Comparison of ENCODE assay signal across 19 cellular contexts in the genomic region with DNA sequence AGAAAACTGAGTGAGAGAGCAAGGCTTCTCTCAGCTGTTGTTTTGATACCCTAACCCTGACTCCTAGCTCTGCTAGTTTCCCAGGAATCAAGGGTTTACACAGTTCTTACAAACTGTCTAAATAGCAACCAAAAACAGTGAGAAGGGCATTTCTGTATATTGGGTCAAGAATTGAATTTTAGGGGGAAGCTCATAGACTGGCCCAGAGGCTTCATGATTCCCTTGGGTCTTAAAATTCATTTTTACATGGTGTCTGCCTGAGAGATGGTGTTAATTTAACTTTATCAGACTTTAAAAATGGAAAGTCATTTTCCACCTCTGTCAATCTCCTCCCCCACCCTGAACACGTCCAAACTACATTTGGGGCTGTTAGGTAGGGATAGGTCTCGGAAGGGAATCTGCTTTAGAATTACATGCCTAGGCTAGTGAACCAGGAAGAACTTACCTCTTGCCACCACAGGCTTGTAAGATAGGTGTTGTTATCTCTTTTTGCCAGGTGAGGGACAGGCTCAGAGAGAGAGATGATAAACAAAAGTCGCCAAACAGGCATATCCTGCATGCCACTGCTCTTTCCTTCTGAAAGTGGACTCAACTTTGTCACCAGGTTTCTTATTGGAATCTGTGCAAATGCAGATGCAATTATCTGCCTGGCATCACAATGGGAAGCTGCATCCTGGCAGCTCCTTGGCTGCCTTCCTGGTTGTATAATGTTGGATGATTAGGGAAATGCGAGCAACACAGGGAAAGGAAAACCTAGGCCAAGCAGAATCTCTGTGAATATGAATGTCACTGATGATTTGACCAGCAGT. TPM values are rescaled to one million over a fixed set of nuclear protein-coding genes. Genes with fewer than 3 reads are reported as not detected.
DNase-seq lines count a peak whose midpoint lies in the region; ATAC-seq, FAIRE-seq and TF ChIP-seq lines count a peak whose summit lies in the region.
"Had no signal": no experiment of that assay in that cellular context is flagged by ENCODE, and none has a peak within 500 bp of the region (broad histone marks: within the 10 kb centered on the region; RNA-seq: fewer than 3 reads in every experiment).

No MANE protein-coding gene starts in this region.

- H3K27ac ChIP-seq in HCT116 (ENCODE audit: low read depth, low read length) (no peak overlapping the region), esophagus squamous epithelium (peak overlapping the region; percentile 4 to 69 (median 20)), gastrocnemius medialis (peak overlapping the region; percentile 39 to 92 (median 89)), A673 (ENCODE audit: low read depth, low read length, poor library complexity, severe bottlenecking) (no peak overlapping the region)
- H3K27ac ChIP-seq: thyroid gland had no signal

- no peaks in the 10 kb centered on the region for H3K9me3 Mint-ChIP-seq in WTC11
- H3K9me3 Mint-ChIP-seq: natural killer cell had no signal

- peaks cover 24% of the 10 kb centered on the region for H3K4me1 Mint-ChIP-seq in WTC11

- H3K9me3 ChIP-seq in HCT116 (ENCODE audit: control insufficient read depth in 1 of 2, insufficient read depth in 1 of 2, low read depth in 1 of 2, low read length in 2 of 2) (no peaks in the 10 kb centered on the region), esophagus squamous epithelium (no peaks in the 10 kb centered on the region), gastrocnemius medialis (no peaks in the 10 kb centered on the region), A673 (ENCODE audit: low read depth, low read length, poor library complexity, severe bottlenecking) (no peaks in the 10 kb centered on the region)
- H3K9me3 ChIP-seq: thyroid gland had no signal

- peak overlapping the region; percentile 6 for H3K4me2 ChIP-seq in HCT116 (ENCODE audit: low read length)

- H3K9ac ChIP-seq in HCT116 (ENCODE audit: low read length) = no peak overlapping the region

- peaks cover 32 to 66% of the 10 kb centered on the region in 2 experiments for H3K4me1 ChIP-seq in HCT116 (ENCODE audit: control insufficient read depth in 1 of 2, insufficient read depth in 2 of 2, low read length in 2 of 2)
- H3K4me1 ChIP-seq in esophagus squamous epithelium = peaks cover 22 to 76% (median 36%) of the 10 kb centered on the region in 3 donors
- H3K4me1 ChIP-seq in gastrocnemius medialis = peaks cover 42 to 45% of the 10 kb centered on the region in 2 donors
- H3K4me1 ChIP-seq in A673 (ENCODE audit: insufficient read depth, low read length, poor library complexity, severe bottlenecking) = peaks cover 19% of the 10 kb centered on the region

- H3K36me3 ChIP-seq in HCT116 (ENCODE audit: control insufficient read depth in 1 of 2, insufficient read depth in 2 of 2, low read length in 2 of 2) (peaks cover 0 to 2% of the 10 kb centered on the region in 2 experiments; a peak in 2 of 4 replicates), esophagus squamous epithelium (peaks cover 0 to 10% (median 0%) of the 10 kb centered on the region in 3 donors), gastrocnemius medialis (no peaks in the 10 kb centered on the region), A673 (ENCODE audit: insufficient read depth, low read length, poor library complexity, severe bottlenecking) (peaks cover 4% of the 10 kb centered on the region)
- H3K36me3 ChIP-seq: thyroid gland had no signal

- H3K4me3 Mint-ChIP-seq in WTC11 = no peak overlapping the region
- H3K4me3 Mint-ChIP-seq: B cell, natural killer cell had no signal

- POLR2A ChIA-PET in HCT116 (lab: Charles Lee) = no interaction called here
- POLR2A ChIA-PET in WTC11 (lab: Charles Lee) = interaction anchor here (0.7 kb wide), 1 partner anchor 268 kb away, joined by 4 read pairs; no protein-coding TSS in a partner anchor
- POLR2A ChIA-PET in A673 (lab: Charles Lee; ENCODE audit: low non-redundant PET) = no interaction called here

- TF ChIP-seq POLR2A in HCT116 (IDR thresholded peaks at IDR 0.05; ENCODE audit: borderline replicate concordance, extremely low read depth, insufficient read depth, insufficient read length) (no peak), esophagus squamous epithelium (IDR thresholded peaks at IDR 0.05) (no peak), gastrocnemius medialis (IDR thresholded peaks at IDR 0.05) (no peak)

- H4K20me1 ChIP-seq in HCT116 (ENCODE audit: insufficient read depth) = no peaks in the 10 kb centered on the region

- H3K27me3 ChIP-seq in HCT116 (ENCODE audit: insufficient read depth, low read length) (no peaks in the 10 kb centered on the region), esophagus squamous epithelium (no peaks in the 10 kb centered on the region), gastrocnemius medialis (no peaks in the 10 kb centered on the region), A673 (replicated peaks; ENCODE audit: insufficient read depth, low read depth, low read length, poor library complexity) (no peaks in the 10 kb centered on the region)
- H3K27me3 ChIP-seq: thyroid gland had no signal

- CTCF ChIA-PET in HCT116 (lab: Charles Lee) (interaction anchor here (1.8 kb wide), 1 partner anchor 9 kb away, joined by 8 read pairs; no protein-coding TSS in a partner anchor), WTC11 (lab: Charles Lee) (interaction anchor here (0.6 to 1.3 kb wide), 6 partner anchors 9 to 353 kb away, joined by 3 to 9 read pairs (median 3); no protein-coding TSS in a partner anchor), A673 (lab: Charles Lee) (no interaction called here)

- no peak for TF ChIP-seq RAD21 in HCT116 (IDR thresholded peaks at IDR 0.05; ENCODE audit: low read depth)

- 29 to 53% methylated on average over 4 of the region's 4 CpGs for WGBS in esophagus squamous epithelium, 2 donors

- DNase-seq in HCT116 (ENCODE audit: low read depth, low spot score) = no peak
- no peak for DNase-seq in WTC11 (ENCODE audit: low spot score)
- DNase-seq in esophagus squamous epithelium (lab: John Stamatoyannopoulos, UW) = no peak
- DNase-seq in gastrocnemius medialis = no peak
- no peak for DNase-seq in D721Med (ENCODE audit: insufficient read length, low spot score)
- DNase-seq in A673 (ENCODE audit: low spot score) = no peak
- no peak for DNase-seq in COR-L47 (lab: John Stamatoyannopoulos, UW)
- DNase-seq in OCI-M1 (lab: John Stamatoyannopoulos, UW) = no peak
- DNase-seq: activated CD4-positive, CD25-positive, alpha-beta regulatory T cell; DMS153; glutamatergic neuron; natural killer cell; NCI-H1105 treated with DMSO at 0.1 percent for 48 hours; NCI-H2171; stimulated activated CD4-positive, alpha-beta T cell treated with anti-CD3 and anti-CD28 coated beads, Interleukin-12 subunit alpha, Interleukin-12 subunit beta, amount 100 ng/mL, for 4 hours; thyroid gland had no signal

- no peak for ATAC-seq in HCT116
- no peak for ATAC-seq in WTC11
- ATAC-seq in gastrocnemius medialis = no peak
- ATAC-seq: natural killer cell had no signal

- BruUV-seq in HCT116 (replicated peaks; lab: Mats Ljungman, UMichigan) (no TSS peak), A673 (replicated peaks; lab: Mats Ljungman, UMichigan) (no TSS peak)

- peaks cover 76% of the 10 kb centered on the region for H3K79me2 ChIP-seq in HCT116 (ENCODE audit: insufficient read depth, low read length)

- peak overlapping the region; percentile 64 for H3K27ac Mint-ChIP-seq in WTC11
- H3K27ac Mint-ChIP-seq: B cell, natural killer cell had no signal

- TF ChIP-seq CTCF in HCT116 (IDR thresholded peaks at IDR 0.05 in 2 of 3, conservative IDR thresholded peaks at IDR 0.05 in 1 of 3; ENCODE audit: borderline replicate concordance in 1 of 3, insufficient read depth in 1 of 3, low read depth in 2 of 3, low read length in 2 of 3) (no peak; a peak in 1 of 6 replicates), WTC11 (IDR thresholded peaks at IDR 0.05) (no peak), esophagus squamous epithelium (IDR thresholded peaks at IDR 0.05) (peak in 1 of 6 experiments; percentile 13), gastrocnemius medialis (IDR thresholded peaks at IDR 0.05 in 4 of 5, conservative IDR thresholded peaks at IDR 0.05 in 1 of 5) (no peak), D721Med (IDR thresholded peaks at IDR 0.05; ENCODE audit: insufficient read depth, missing control alignments) (no peak), A673 (conservative IDR thresholded peaks at IDR 0.05; ENCODE audit: low read depth, low read length) (no peak)

- H3K36me3 Mint-ChIP-seq in WTC11 = no peaks in the 10 kb centered on the region
- H3K36me3 Mint-ChIP-seq: natural killer cell had no signal

- 0 out of 2 replicates have a peak, but pooled peaks cover 5% of the 10 kb centered on the region for H3K27me3 Mint-ChIP-seq in WTC11 (ENCODE audit: low read depth)
- H3K27me3 Mint-ChIP-seq: B cell had no signal

- RAD21 ChIA-PET in HCT116 (lab: Charles Lee; ENCODE audit: low non-redundant PET in 1 of 2, low total read pairs in 2 of 2, uncharacterized antibody in 2 of 2, unreplicated experiment in 2 of 2) = no interaction called here

- H2AFZ ChIP-seq in HCT116 (ENCODE audit: low read depth, low read length, poor library complexity, severe bottlenecking) = no peak overlapping the region

- no peaks in the 10 kb centered on the region for H3K9me2 ChIP-seq in HCT116 (ENCODE audit: insufficient read depth)

- intact Hi-C loops in HCT116 (cut with micrococcal nuclease) (no loop called here), esophagus squamous epithelium (cut with DNase I) (no loop called here), gastrocnemius medialis (cut with DNase I; ENCODE audit: low total_unique reads) (no loop called here), A673 (cut with micrococcal nuclease; ENCODE audit: unreplicated experiment) (no loop called here)

- FAIRE-seq in D721Med (lab: Jason Lieb, UNC) = no peak
- FAIRE-seq: colon had no signal

- in situ Hi-C loops in gastrocnemius medialis (cut with MboI; ENCODE audit: low sequenced_read_pairs in 4 of 4) = no loop called here

- H3K4me3 ChIP-seq in HCT116 (replicated peaks in 1 of 2; ENCODE audit: low read depth in 1 of 2, low read length in 2 of 2) (no peak overlapping the region), esophagus squamous epithelium (no peak overlapping the region), gastrocnemius medialis (no peak overlapping the region), A673 (ENCODE audit: low read depth, low read length, poor library complexity, severe bottlenecking) (no peak overlapping the region)
- H3K4me3 ChIP-seq: lung, thyroid gland had no signal

RNA-seq across cellular contexts. Expression of gene PHAF1, which starts 3.1 kb away (rescaled TPM):
- 19.2 TPM for total RNA-seq in HCT116 (2021; ENCODE audit: unreplicated experiment)
- polyA plus RNA-seq in HCT116 (2012) = 17.3 and 19.0 TPM in 2 replicates
- total RNA-seq in WTC11 (2021) = 16.9 to 18.8 TPM (median 17.4 TPM) in 3 replicates
- 10 to 100 TPM; 14.2 to 22.5 (median 19.3) TPM for total RNA-seq in esophagus squamous epithelium
- 10 to 100 TPM; 23.3 to 63.4 (median 48.9) TPM for total RNA-seq in gastrocnemius medialis
- total RNA-seq in A673 (2021) = 23.2 and 23.5 TPM in 2 replicates

RNA-seq across cellular contexts. Expression of gene B3GNT9, which starts 38.0 kb away (rescaled TPM):
- 3.8 TPM for total RNA-seq in HCT116 (2021; ENCODE audit: unreplicated experiment)
- polyA plus RNA-seq in HCT116 (2012) = 2.5 and 2.7 TPM in 2 replicates
- total RNA-seq in WTC11 (2021) = 6.4 to 7.8 TPM (median 7.6 TPM) in 3 replicates
- total RNA-seq in esophagus squamous epithelium = 10 to 100 TPM in 2 of 4 donors, 1 to 10 TPM in 2; 4.1 to 13.1 (median 8.4) TPM
- 1 to 10 TPM; 1.5 to 3.1 (median 2.6) TPM for total RNA-seq in gastrocnemius medialis
- 11.5 and 13.8 TPM in 2 replicates for total RNA-seq in A673 (2021)

RNA-seq across cellular contexts. Expression of gene TRADD, which starts 46.9 kb away (rescaled TPM):
- total RNA-seq in HCT116 (2021; ENCODE audit: unreplicated experiment) (20.5 TPM), WTC11 (2021) (1.4 to 2.1 TPM (median 1.7 TPM) in 3 replicates), esophagus squamous epithelium (10 to 100 TPM; 27.7 to 39.8 (median 35.5) TPM), gastrocnemius medialis (10 to 100 TPM in 2 of 4 donors, 1 to 10 TPM in 2; 8.8 to 15.3 (median 10.1) TPM), A673 (2021) (7.7 and 10.8 TPM in 2 replicates)
- polyA plus RNA-seq in HCT116 (2012) = 13.6 and 16.4 TPM in 2 replicates

RNA-seq across cellular contexts. Expression of gene FBXL8, which starts 47.0 kb away (rescaled TPM):
- total RNA-seq in HCT116 (2021; ENCODE audit: unreplicated experiment) = 27.8 TPM
- 20.5 and 21.6 TPM in 2 replicates for polyA plus RNA-seq in HCT116 (2012)
- 1.1 to 1.2 TPM (median 1.1 TPM) in 3 replicates for total RNA-seq in WTC11 (2021)
- total RNA-seq in esophagus squamous epithelium = 10 to 100 TPM in 3 of 4 donors, 1 to 10 TPM in 1; 10.0 to 34.5 (median 19.9) TPM
- 10 to 100 TPM in 3 of 4 donors, 1 to 10 TPM in 1; 7.0 to 16.3 (median 14.3) TPM for total RNA-seq in gastrocnemius medialis
- total RNA-seq in A673 (2021) = 8.3 and 13.8 TPM in 2 replicates

RNA-seq across cellular contexts. Expression of gene HSF4, which starts 51.8 kb away (rescaled TPM):
- total RNA-seq in HCT116 (2021; ENCODE audit: unreplicated experiment) = 46.6 TPM
- polyA plus RNA-seq in HCT116 (2012) = 32.7 and 36.2 TPM in 2 replicates
- total RNA-seq in WTC11 (2021) = 2.2 to 2.5 TPM (median 2.3 TPM) in 3 replicates
- 10 to 100 TPM in 3 of 4 donors, 1 to 10 TPM in 1; 3.7 to 59.5 (median 19.6) TPM for total RNA-seq in esophagus squamous epithelium
- 100 to 1,000 TPM in 1 of 4 donors, 10 to 100 TPM in 2, 1 to 10 TPM in 1; 9.0 to 111 (median 29.7) TPM for total RNA-seq in gastrocnemius medialis
- 13.9 and 20.2 TPM in 2 replicates for total RNA-seq in A673 (2021)

Comparison
In these comparisons a context has a peak if more than half of its experiments do, and no peak if none do; other contexts are left out.
1. H3K27ac ChIP-seq: peak in esophagus squamous epithelium (4 of 4) and gastrocnemius medialis (4 of 4); none in HCT116 (single experiment) and A673 (single experiment).